Comparison of ENCODE assay signal across 19 cellular contexts in genomic region chr4:4890574-4891260, GRCh38.
"Had no signal": no experiment of that assay in that cellular context is flagged by ENCODE, and none has a peak within 500 bp of the region (broad histone marks: within the 10 kb centered on the region; RNA-seq: fewer than 3 reads in every experiment).

No MANE protein-coding gene starts in this region.

- H3K27ac ChIP-seq: SJSA1, SK-N-MC had no signal

- H3K27me3 ChIP-seq: SJSA1 had no signal

- H3K9me3 ChIP-seq: SJSA1 had no signal

- H3K4me3 ChIP-seq: SJSA1, SK-N-MC had no signal

- DNase-seq: KBM-7, MV-4-11, NCI-H1048, NCI-H1105, NCI-H1417, NCI-H1436 treated with DMSO at 0.1 percent for 48 hours, NCI-H1694 treated with DMSO at 0.1 percent for 48 hours, NCI-H1930, NCI-H2081, NCI-H2107, NCI-H2227 treated with DMSO at 0.1 percent for 48 hours, NCI-H524, NCI-H526 treated with DMSO at 0.1 percent for 48 hours, NCI-H748 treated with DMSO at 0.1 percent for 48 hours, Right ventricle myocardium superior, RPMI8226, SIG-M5 had no signal

- H3K4me1 ChIP-seq: SJSA1 had no signal

- H3K36me3 ChIP-seq: SJSA1 had no signal
